12 cellular contexts compared by ENCODE assay signal in the genomic region with DNA sequence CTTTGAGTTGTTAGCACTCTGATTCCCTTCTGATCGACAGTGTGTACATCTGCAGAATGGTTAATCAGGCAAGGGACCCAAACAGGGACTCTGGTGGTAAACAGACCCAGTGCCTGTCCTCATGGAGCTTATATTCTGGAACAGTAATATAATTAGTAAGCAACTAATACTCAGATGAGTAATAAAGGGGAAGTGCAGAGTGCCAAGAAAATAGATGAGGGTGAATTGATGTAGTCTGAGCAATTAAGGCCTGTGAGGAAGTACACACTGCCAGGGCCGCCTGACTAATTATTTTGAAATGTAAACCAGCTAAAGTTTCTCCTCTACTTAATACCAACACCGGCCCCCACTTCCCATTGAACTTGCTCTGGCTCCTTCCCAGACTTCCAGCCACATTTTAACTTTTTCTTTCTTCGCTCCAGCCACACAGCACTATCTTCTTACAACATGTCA. TPM values are rescaled to one million over a fixed set of nuclear protein-coding genes. Genes with fewer than 3 reads are reported as not detected.
DNase-seq lines count a peak whose midpoint lies in the region; ATAC-seq and TF ChIP-seq lines count a peak whose summit lies in the region.
"Had no signal": no experiment of that assay in that cellular context is flagged by ENCODE, and none has a peak within 500 bp of the region (broad histone marks: within the 10 kb centered on the region; RNA-seq: fewer than 3 reads in every experiment).

No MANE protein-coding gene starts in this region.

- H3K4me3 ChIP-seq in astrocyte of the cerebellum (ENCODE audit: low read depth, low read length) = no peak overlapping the region
- no peak overlapping the region for H3K4me3 ChIP-seq in left lung
- H3K4me3 ChIP-seq: A549 had no signal

- H3K27ac ChIP-seq in left lung = peak overlapping the region; percentile 49 to 69

- peak overlapping the region; percentile 11 to 25 for H3K27ac Mint-ChIP-seq in natural killer cell
- H3K27ac Mint-ChIP-seq in natural killer cell treated with Interleukin-12 subunit alpha and Interleukin-12 subunit beta and Interleukin-15 and Interleukin-18, amount 100 ng/mL, for 72 hours = peak overlapping the region in 1 of 2 donors; percentile 9

- no peaks in the 10 kb centered on the region for H3K27me3 Mint-ChIP-seq in natural killer cell (ENCODE audit: low read depth in 2 of 2)
- H3K27me3 Mint-ChIP-seq in natural killer cell treated with Interleukin-12 subunit alpha and Interleukin-12 subunit beta and Interleukin-15 and Interleukin-18, amount 100 ng/mL, for 72 hours = no peaks in the 10 kb centered on the region

- H3K4me1 ChIP-seq in left lung = peaks cover 9 to 38% of the 10 kb centered on the region in 2 donors

- intact Hi-C loops in natural killer cell (cut with micrococcal nuclease) = no loop called here
- intact Hi-C loops in left lung (cut with DNase I) = no loop called here

- no peak overlapping the region for H3K4me3 Mint-ChIP-seq in natural killer cell
- no peak overlapping the region for H3K4me3 Mint-ChIP-seq in natural killer cell treated with Interleukin-12 subunit alpha and Interleukin-12 subunit beta and Interleukin-15 and Interleukin-18, amount 100 ng/mL, for 72 hours

- POLR2A ChIA-PET in GM10248 (lab: Yijun Ruan, JAX) = no interaction called here
- POLR2A ChIA-PET in HEK293T (lab: Yijun Ruan, JAX) = no interaction called here

- H3K27me3 ChIP-seq in left lung = no peaks in the 10 kb centered on the region

- peaks cover 0 to 14% of the 10 kb centered on the region in 2 donors for H3K9me3 ChIP-seq in left lung

- peaks cover 0 to 9% of the 10 kb centered on the region in 2 donors for H3K36me3 ChIP-seq in left lung

- in situ Hi-C loops in astrocyte of the cerebellum (cut with HindIII; ENCODE audit: low sequenced_read_pairs) = no loop called here

- DNase-seq in natural killer cell = no peak
- DNase-seq in natural killer cell treated with Interleukin-12 subunit alpha and Interleukin-12 subunit beta and Interleukin-15 and Interleukin-18, amount 100 ng/mL, for 72 hours (ENCODE audit: low spot score) = no peak
- peak; percentile 85 for DNase-seq in astrocyte of the cerebellum (ENCODE audit: low read depth)
- DNase-seq in left lung = peak in 1 of 2 donors; percentile 53
- no peak for DNase-seq in NCI-H82 (lab: John Stamatoyannopoulos, UW)
- DNase-seq in ecto neural progenitor cell (ENCODE audit: low spot score) = no peak
- DNase-seq in GM10248 (ENCODE audit: extremely low spot score) = no peak
- DNase-seq in HEK293T (ENCODE audit: extremely low spot score) = no peak
- DNase-seq: NCI-H2081 treated with DMSO at 0.1 percent for 48 hours; stimulated activated CD4-positive, alpha-beta T cell treated with anti-CD3 and anti-CD28 coated beads, Interleukin-4, amount 100 ng/mL, for 4 hours; T1000 had no signal

- no peak for TF ChIP-seq CTCF in natural killer cell (IDR thresholded peaks at IDR 0.05)
- TF ChIP-seq CTCF in astrocyte of the cerebellum (IDR thresholded peaks at IDR 0.05; ENCODE audit: low read depth, low read length, missing control alignments) = no peak
- no peak for TF ChIP-seq CTCF in left lung (IDR thresholded peaks at IDR 0.05)
- no peak for TF ChIP-seq CTCF in GM10248 (IDR thresholded peaks at IDR 0.05; ENCODE audit: control extremely low read depth, extremely low read depth, low read depth, missing control alignments)

- H3K36me3 Mint-ChIP-seq in natural killer cell = no peaks in the 10 kb centered on the region
- H3K36me3 Mint-ChIP-seq in natural killer cell treated with Interleukin-12 subunit alpha and Interleukin-12 subunit beta and Interleukin-15 and Interleukin-18, amount 100 ng/mL, for 72 hours = peaks cover 7% of the 10 kb centered on the region

- ATAC-seq in natural killer cell (no peak), left lung (peak; percentile 23)
- ATAC-seq in natural killer cell treated with Interleukin-12 subunit alpha and Interleukin-12 subunit beta and Interleukin-15 and Interleukin-18, amount 100 ng/mL, for 72 hours = no peak
- ATAC-seq: A549 had no signal

- no peaks in the 10 kb centered on the region for H3K9me3 Mint-ChIP-seq in natural killer cell
- H3K9me3 Mint-ChIP-seq in natural killer cell treated with Interleukin-12 subunit alpha and Interleukin-12 subunit beta and Interleukin-15 and Interleukin-18, amount 100 ng/mL, for 72 hours = no peaks in the 10 kb centered on the region

- peaks cover 16 to 19% of the 10 kb centered on the region in 2 donors for H3K4me1 Mint-ChIP-seq in natural killer cell
- H3K4me1 Mint-ChIP-seq in natural killer cell treated with Interleukin-12 subunit alpha and Interleukin-12 subunit beta and Interleukin-15 and Interleukin-18, amount 100 ng/mL, for 72 hours (ENCODE audit: low read depth in 2 of 2) = peaks cover 8 to 11% of the 10 kb centered on the region in 2 donors

- CTCF ChIA-PET in GM10248 (lab: Yijun Ruan, JAX) (interaction anchor here (0.9 to 1.4 kb wide), 3 partner anchors 9 to 388 kb away, joined by 3 to 6 read pairs (median 3); no protein-coding TSS in a partner anchor), HEK293T (lab: Yijun Ruan, JAX) (no interaction called here)

TF ChIP-seq in HEK293T, 16 proteins besides CTCF, POLR2A, EP300 and RAD21:
- TF ChIP-seq SUZ12 (IDR thresholded peaks at IDR 0.05) (no peak), TARDBP (IDR thresholded peaks at IDR 0.05) (no peak), ZNF384 (IDR thresholded peaks at IDR 0.05) (no peak), HDGF (IDR thresholded peaks at IDR 0.05; ENCODE audit: borderline replicate concordance) (no peak), FOXK2 (IDR thresholded peaks at IDR 0.05) (no peak), CTBP1 (IDR thresholded peaks at IDR 0.05; ENCODE audit: borderline replicate concordance) (no peak), L3MBTL2 (conservative IDR thresholded peaks at IDR 0.05) (no peak), BHLHE40 (IDR thresholded peaks at IDR 0.05; ENCODE audit: borderline replicate concordance) (no peak), ARNT (IDR thresholded peaks at IDR 0.05) (no peak), NFRKB (IDR thresholded peaks at IDR 0.05) (no peak), LEF1 (IDR thresholded peaks at IDR 0.05; ENCODE audit: borderline replicate concordance) (no peak), ELF4 (IDR thresholded peaks at IDR 0.05) (no peak), FOXA1 (IDR thresholded peaks at IDR 0.05) (no peak), FOXM1 (IDR thresholded peaks at IDR 0.05; ENCODE audit: borderline replicate concordance) (no peak), SP1 (IDR thresholded peaks at IDR 0.05) (no peak)
- TF ChIP-seq, protein P1, sequence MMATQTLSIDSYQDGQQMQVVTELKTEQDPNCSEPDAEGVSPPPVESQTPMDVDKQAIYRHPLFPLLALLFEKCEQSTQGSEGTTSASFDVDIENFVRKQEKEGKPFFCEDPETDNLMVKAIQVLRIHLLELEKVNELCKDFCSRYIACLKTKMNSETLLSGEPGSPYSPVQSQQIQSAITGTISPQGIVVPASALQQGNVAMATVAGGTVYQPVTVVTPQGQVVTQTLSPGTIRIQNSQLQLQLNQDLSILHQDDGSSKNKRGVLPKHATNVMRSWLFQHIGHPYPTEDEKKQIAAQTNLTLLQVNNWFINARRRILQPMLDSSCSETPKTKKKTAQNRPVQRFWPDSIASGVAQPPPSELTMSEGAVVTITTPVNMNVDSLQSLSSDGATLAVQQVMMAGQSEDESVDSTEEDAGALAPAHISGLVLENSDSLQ (IDR thresholded peaks at IDR 0.05) = no peak

RNA-seq across cellular contexts. Expression of a gene that starts 4.2 kb away (rescaled TPM):
- total RNA-seq in natural killer cell (10 to 100 TPM; 16.7 to 22.0 (median 19.3) TPM), left lung (10 to 100 TPM; 26.4 to 26.9 TPM)
- total RNA-seq in natural killer cell treated with Interleukin-12 subunit alpha and Interleukin-12 subunit beta and Interleukin-15 and Interleukin-18, amount 100 ng/mL, for 72 hours = 10 to 100 TPM; 19.2 to 22.1 TPM

RNA-seq across cellular contexts. Expression of a gene that starts 4.5 kb away (rescaled TPM):
- total RNA-seq in natural killer cell = 10 to 100 TPM; 64.5 to 82.2 (median 77.6) TPM
- 10 to 100 TPM; 72.9 to 95.9 TPM for total RNA-seq in natural killer cell treated with Interleukin-12 subunit alpha and Interleukin-12 subunit beta and Interleukin-15 and Interleukin-18, amount 100 ng/mL, for 72 hours
- total RNA-seq in left lung = 10 to 100 TPM; 48.8 to 61.1 TPM
